ENCODE assay signal across 1 cellular context in genomic region chr7:157336383-157337315, GRCh38.
TF ChIP-seq lines count a peak whose summit lies in the region.

Gene DNAJB6 (plus strand): TSS chr7:157337004. CDS start chr7:157358573, 21,569 bp downstream.

TF ChIP-seq in HepG2, 621 proteins besides CTCF, POLR2A, EP300 and RAD21 (continued from another document and continues in another):
- no peak for TF ChIP-seq ZUFSP (CRISPR knock-in tag; IDR thresholded peaks at IDR 0.05; ENCODE audit: borderline replicate concordance)
- no peak; the same call in 1 of the 2 replicates for TF ChIP-seq ZNF274 (CRISPR knock-in tag; IDR thresholded peaks at IDR 0.05)
- no peak for TF ChIP-seq ZNF230 (CRISPR knock-in tag; IDR thresholded peaks at IDR 0.05)
- TF ChIP-seq ZNF589 (CRISPR knock-in tag; conservative IDR thresholded peaks at IDR 0.05), result no peak
- 0 out of 4 replicates have a peak, but pooled peaks of 1 of the 2 experiments have one; percentile 56 for TF ChIP-seq HMGXB4 (CRISPR knock-in tag; IDR thresholded peaks at IDR 0.05; ENCODE audit: borderline replicate concordance in 1 of 2, low read depth in 1 of 2)
- no peak for TF ChIP-seq NFIB (CRISPR knock-in tag; IDR thresholded peaks at IDR 0.05; ENCODE audit: borderline replicate concordance)
- TF ChIP-seq SP140L (CRISPR knock-in tag; IDR thresholded peaks at IDR 0.05; ENCODE audit: borderline replicate concordance), result no peak
- TF ChIP-seq ZNF512B (CRISPR knock-in tag; IDR thresholded peaks at IDR 0.05; ENCODE audit: borderline replicate concordance), result no peak
- TF ChIP-seq GLI4 (CRISPR knock-in tag; IDR thresholded peaks at IDR 0.05; ENCODE audit: borderline replicate concordance), result no peak
- TF ChIP-seq IRF9 (CRISPR knock-in tag; IDR thresholded peaks at IDR 0.05; ENCODE audit: borderline replicate concordance), result no peak; the same call in 1 of the 2 replicates
- TF ChIP-seq ZNF414 (CRISPR knock-in tag; IDR thresholded peaks at IDR 0.05), result no peak
- TF ChIP-seq BCLAF1 (IDR thresholded peaks at IDR 0.05), result no peak
- TF ChIP-seq POLR2G (IDR thresholded peaks at IDR 0.05; ENCODE audit: low read depth, low read length), result peak; percentile 80
- no peak for TF ChIP-seq ZFP37 (CRISPR knock-in tag; IDR thresholded peaks at IDR 0.05; ENCODE audit: borderline replicate concordance)
- 0 out of 2 replicates have a peak, but pooled peaks have one; percentile 20 for TF ChIP-seq MLX (CRISPR knock-in tag; IDR thresholded peaks at IDR 0.05)
- no peak for TF ChIP-seq THAP9 (CRISPR knock-in tag; IDR thresholded peaks at IDR 0.05; ENCODE audit: borderline replicate concordance)
- TF ChIP-seq HHEX (CRISPR knock-in tag; IDR thresholded peaks at IDR 0.05), result no peak
- TF ChIP-seq RORA (CRISPR knock-in tag; IDR thresholded peaks at IDR 0.05), result no peak
- peak; percentile 93 for TF ChIP-seq ELF1 (CRISPR knock-in tag; IDR thresholded peaks at IDR 0.05)
- peak; percentile 63 for TF ChIP-seq AGO2 (optimal IDR thresholded peaks at IDR 0.05; ENCODE audit: low read depth, low read length)
- no peak for TF ChIP-seq ATF7-NPFF (CRISPR knock-in tag; IDR thresholded peaks at IDR 0.05; ENCODE audit: low read depth)
- no peak for TF ChIP-seq MLXIP (CRISPR knock-in tag; IDR thresholded peaks at IDR 0.05; ENCODE audit: borderline replicate concordance)
- TF ChIP-seq PHB2 (IDR thresholded peaks at IDR 0.05; ENCODE audit: partially characterized antibody), result no peak
- no peak for TF ChIP-seq ZNF646 (CRISPR knock-in tag; IDR thresholded peaks at IDR 0.05)
